1 cellular context compared by ENCODE assay signal in genomic region chr13:114112826-114113322, GRCh38.
TF ChIP-seq lines count a peak whose summit lies in the region.

No MANE protein-coding gene starts in this region.

TF ChIP-seq in H1, 55 proteins besides CTCF, POLR2A, EP300 and RAD21:
- TF ChIP-seq SIN3A (conservative IDR thresholded peaks at IDR 0.05 in 1 of 2, IDR thresholded peaks at IDR 0.05 in 1 of 2; ENCODE audit: low read depth in 1 of 2, low read length in 2 of 2) (no peak), HDAC2 (IDR thresholded peaks at IDR 0.05; ENCODE audit: borderline replicate concordance in 1 of 2, low read depth in 2 of 2, low read length in 2 of 2) (no peak), JUN (IDR thresholded peaks at IDR 0.05; ENCODE audit: low read depth, low read length) (no peak), TBP (IDR thresholded peaks at IDR 0.05; ENCODE audit: low read depth, low read length) (no peak), SIRT6 (IDR thresholded peaks at IDR 0.05; ENCODE audit: low read length) (no peak), GTF2F1 (IDR thresholded peaks at IDR 0.05; ENCODE audit: borderline replicate concordance, low read depth, low read length) (no peak)
